In the genomic region with DNA sequence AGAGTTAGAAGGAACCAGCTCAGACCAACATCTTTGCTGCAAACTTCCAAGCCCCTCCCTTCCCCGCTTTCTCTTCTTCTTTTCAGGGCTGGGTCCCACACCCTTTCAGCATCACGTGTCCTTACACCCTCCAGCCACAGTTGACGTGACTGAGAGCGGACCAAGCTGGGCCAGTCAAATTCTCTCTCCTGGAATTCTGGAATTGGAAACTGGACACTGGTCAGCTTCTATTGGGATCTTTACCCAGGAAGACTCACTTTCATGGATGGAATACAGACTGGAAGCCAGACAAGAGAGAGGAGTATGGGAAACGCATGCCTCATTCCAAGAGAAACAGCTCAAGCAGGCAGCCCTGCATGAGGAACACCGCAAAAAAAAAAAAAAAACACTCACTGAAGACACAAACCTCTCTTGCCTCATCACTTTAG, we compare ENCODE assay signal across 16 cellular contexts. TPM values are rescaled to one million over a fixed set of nuclear protein-coding genes. Genes with fewer than 3 reads are reported as not detected.
DNase-seq lines count a peak whose midpoint lies in the region; ATAC-seq and TF ChIP-seq lines count a peak whose summit lies in the region.
"Had no signal": no experiment of that assay in that cellular context is flagged by ENCODE, and none has a peak within 500 bp of the region (broad histone marks: within the 10 kb centered on the region; RNA-seq: fewer than 3 reads in every experiment).

No MANE protein-coding gene starts in this region.

- H3K9me3 Mint-ChIP-seq in memory B cell: no peaks in the 10 kb centered on the region
- H3K9me3 Mint-ChIP-seq: activated T-helper 17 cell treated with anti-CD3 and anti-CD28 coated beads, Interleukin-2, amount 50 U/mL, for 72 hours; effector memory CD8-positive, alpha-beta T cell; nephron progenitor cell; T-helper 2 cell treated with Interferon-gamma antibody and Interleukin-4, amounts not matched to agents 5 μg/mL and 100 μg/mL, for 36 hours had no signal

- H3K4me1 Mint-ChIP-seq in memory B cell: peaks cover 9% of the 10 kb centered on the region
- H3K4me1 Mint-ChIP-seq: activated T-helper 17 cell treated with anti-CD3 and anti-CD28 coated beads, Interleukin-2, amount 50 U/mL, for 72 hours had no signal

- no peak overlapping the region for H3K4me3 Mint-ChIP-seq in memory B cell
- H3K4me3 Mint-ChIP-seq: activated T-helper 17 cell treated with anti-CD3 and anti-CD28 coated beads, Interleukin-2, amount 50 U/mL, for 72 hours; effector memory CD8-positive, alpha-beta T cell; nephron progenitor cell; T-helper 2 cell treated with Interferon-gamma antibody and Interleukin-4, amounts not matched to agents 5 μg/mL and 100 μg/mL, for 36 hours had no signal

- no peaks in the 10 kb centered on the region for H3K4me1 ChIP-seq in right atrium auricular region

- H3K27me3 ChIP-seq in right atrium auricular region: no peaks in the 10 kb centered on the region
- H3K27me3 ChIP-seq: Peyer's patch had no signal

- peaks cover 7% of the 10 kb centered on the region for H3K27me3 Mint-ChIP-seq in memory B cell

- H3K36me3 Mint-ChIP-seq in memory B cell: peaks cover 2% of the 10 kb centered on the region

- no peaks in the 10 kb centered on the region for H3K9me3 ChIP-seq in right atrium auricular region
- H3K9me3 ChIP-seq: Peyer's patch had no signal

- H3K4me3 ChIP-seq in right atrium auricular region (no peak overlapping the region), choroid plexus epithelial cell (ENCODE audit: low read depth, low read length) (no peak overlapping the region)
- H3K4me3 ChIP-seq: Peyer's patch had no signal

- intact Hi-C loops in Right ventricle myocardium superior (cut with DNase I): no loop called here

- DNase-seq in Right ventricle myocardium superior: no peak
- DNase-seq in right atrium auricular region (ENCODE audit: low spot score): no peak
- peak; percentile 52 for DNase-seq in choroid plexus epithelial cell (ENCODE audit: low read depth)
- DNase-seq in memory B cell (ENCODE audit: low spot score in 2 of 2): no peak
- no peak for DNase-seq in NCI-H1694 (lab: John Stamatoyannopoulos, UW)
- no peak for DNase-seq in NCI-H187 treated with DMSO at 0.1 percent for 48 hours (lab: John Stamatoyannopoulos, UW)
- DNase-seq in NCI-H2081 treated with DMSO at 0.1 percent for 48 hours (lab: John Stamatoyannopoulos, UW): no peak
- DNase-seq in cortex of kidney (lab: John Stamatoyannopoulos, UW): no peak
- DNase-seq: activated CD4-positive, alpha-beta T cell treated with anti-CD3 and anti-CD28 coated beads, Interleukin-2, amount 50 U/mL, for 4 hours; effector memory CD8-positive, alpha-beta T cell; NCI-H1092 treated with DMSO at 0.1 percent for 48 hours; NCI-H2227 treated with DMSO at 0.1 percent for 48 hours; nephron progenitor cell; Peyer's patch had no signal

- peak overlapping the region in 1 of 2 donors; percentile 4 for H3K27ac ChIP-seq in right atrium auricular region
- H3K27ac ChIP-seq: Peyer's patch had no signal

- no peak overlapping the region for H3K27ac Mint-ChIP-seq in memory B cell
- H3K27ac Mint-ChIP-seq: activated T-helper 17 cell treated with anti-CD3 and anti-CD28 coated beads, Interleukin-2, amount 50 U/mL, for 72 hours; effector memory CD8-positive, alpha-beta T cell; nephron progenitor cell; T-helper 2 cell treated with Interferon-gamma antibody and Interleukin-4, amounts not matched to agents 5 μg/mL and 100 μg/mL, for 36 hours had no signal

- H3K36me3 ChIP-seq in right atrium auricular region: no peaks in the 10 kb centered on the region
- H3K36me3 ChIP-seq: Peyer's patch had no signal

- ATAC-seq in Right ventricle myocardium superior (ENCODE audit: poor library complexity): peak; percentile 75
- peak; percentile 70 for ATAC-seq in memory B cell (ENCODE audit: low read depth)
- ATAC-seq: activated T-helper 17 cell treated with anti-CD3 and anti-CD28 coated beads, Interleukin-2, amount 50 U/mL, for 72 hours; effector memory CD8-positive, alpha-beta T cell had no signal

- TF ChIP-seq CTCF in right atrium auricular region (IDR thresholded peaks at IDR 0.05): no peak
- no peak for TF ChIP-seq CTCF in choroid plexus epithelial cell (conservative IDR thresholded peaks at IDR 0.05; ENCODE audit: low read depth, low read length)

RNA-seq across cellular contexts. Expression of gene TPM1, which starts 12.4 kb away (rescaled TPM):
- 12,703 TPM for total RNA-seq in Right ventricle myocardium superior
- 1,000 to 10,000 TPM; 5,368 to 7,988 TPM for total RNA-seq in right atrium auricular region
